1 cellular context compared by ENCODE assay signal in genomic region chr15:52710710-52711107, GRCh38.
TF ChIP-seq lines count a peak whose summit lies in the region.

No MANE protein-coding gene starts in this region.

TF ChIP-seq in GM12878, 131 proteins besides CTCF, POLR2A, EP300 and RAD21 (continued from another document):
- no peak for TF ChIP-seq MAX (IDR thresholded peaks at IDR 0.05; ENCODE audit: low read depth, low read length)
- no peak for TF ChIP-seq NR2F1 (conservative IDR thresholded peaks at IDR 0.05)
- no peak for TF ChIP-seq MEF2B (IDR thresholded peaks at IDR 0.05; ENCODE audit: partially characterized antibody, poor library complexity, severe bottlenecking)
TF ChIP-seq in GM12878: peak in this region for 1.
